ENCODE assay signal across 16 cellular contexts in genomic region chr14:76672123-76672522, GRCh38.
DNase-seq lines count a peak whose midpoint lies in the region; ATAC-seq and TF ChIP-seq lines count a peak whose summit lies in the region.
"Had no signal": no experiment of that assay in that cellular context is flagged by ENCODE, and none has a peak within 500 bp of the region (broad histone marks: within the 10 kb centered on the region; RNA-seq: fewer than 3 reads in every experiment).

No MANE protein-coding gene starts in this region.

- H3K9me3 ChIP-seq in breast epithelium (peaks cover 8 to 17% of the 10 kb centered on the region in 2 donors), RWPE2 (ENCODE audit: severe bottlenecking) (peaks cover 9% of the 10 kb centered on the region)
- H3K9me3 ChIP-seq: Caco-2 had no signal

- no peaks in the 10 kb centered on the region for H3K4me1 ChIP-seq in breast epithelium
- no peaks in the 10 kb centered on the region for H3K4me1 ChIP-seq in RWPE2 (ENCODE audit: insufficient read depth, poor library complexity, severe bottlenecking)
- H3K4me1 ChIP-seq: A549, Caco-2 had no signal

- no peaks in the 10 kb centered on the region for H3K4me1 Mint-ChIP-seq in MCF 10A (ENCODE audit: insufficient read depth, unreplicated experiment)

- no peaks in the 10 kb centered on the region for H3K36me3 Mint-ChIP-seq in MCF 10A (ENCODE audit: insufficient read depth, unreplicated experiment)

- H3K9me3 Mint-ChIP-seq in MCF 10A (ENCODE audit: unreplicated experiment) = no peaks in the 10 kb centered on the region

- POLR2A ChIA-PET in MCF 10A (lab: Yijun Ruan, JAX) = interaction anchor here (0.5 to 0.7 kb wide), 3 partner anchors 15 to 26 kb away, joined by 3 read pairs; no protein-coding TSS in a partner anchor

- CTCF ChIA-PET in MCF 10A (lab: Yijun Ruan, JAX) = interaction anchor here (0.6 to 1.0 kb wide), 5 partner anchors 23 to 282 kb away, joined by 3 to 5 read pairs (median 3); no protein-coding TSS in a partner anchor

- peaks cover 18% of the 10 kb centered on the region for H3K27me3 Mint-ChIP-seq in MCF 10A (ENCODE audit: insufficient read depth, unreplicated experiment)

- H3K4me3 ChIP-seq in breast epithelium (no peak overlapping the region), RWPE2 (ENCODE audit: severe bottlenecking) (no peak overlapping the region), foreskin fibroblast (ENCODE audit: low read depth in 1 of 2, low read length in 2 of 2) (no peak overlapping the region)
- H3K4me3 ChIP-seq: A549 had no signal

- H3K27me3 ChIP-seq in breast epithelium (no peaks in the 10 kb centered on the region), RWPE2 (ENCODE audit: insufficient read depth, poor library complexity, severe bottlenecking) (peaks cover 3% of the 10 kb centered on the region)

- DNase-seq in MCF 10A (ENCODE audit: unreplicated experiment) (peak; percentile 30), breast epithelium (ENCODE audit: low spot score in 2 of 2) (no peak), RWPE2 (ENCODE audit: low spot score) (no peak), foreskin fibroblast (peak; percentile 3 to 23), T-helper 2 cell (no peak), NCI-H1105 treated with DMSO at 0.1 percent for 48 hours (lab: John Stamatoyannopoulos, UW) (no peak)
- no peak for DNase-seq in stimulated activated CD4-positive, alpha-beta T cell treated with anti-CD3 and anti-CD28 coated beads, Interleukin-15, amount 100 ng/mL, for 24 hours
- DNase-seq: AML-193; Caco-2; CD4-positive, alpha-beta T cell; GDM1; HCEC 1CT had no signal

- intact Hi-C loops in MCF 10A (cut with micrococcal nuclease) (no loop called here), breast epithelium (cut with DNase I; ENCODE audit: low total_unique reads) (no loop called here)

- ATAC-seq in RWPE2 (ENCODE audit: low read depth) (peak; percentile 76), GM18511 (IDR thresholded peaks at IDR 0.05; ENCODE audit: unreplicated experiment) (no peak)
- ATAC-seq: A549 had no signal

- no TSS peak for BruUV-seq in MCF 10A (replicated peaks; lab: Mats Ljungman, UMichigan)

- TF ChIP-seq CTCF in MCF 10A (IDR thresholded peaks at IDR 0.05; ENCODE audit: unreplicated experiment) (no peak), breast epithelium (IDR thresholded peaks at IDR 0.05) (no peak), RWPE2 (IDR thresholded peaks at IDR 0.05; ENCODE audit: poor library complexity, severe bottlenecking) (no peak), foreskin fibroblast (IDR thresholded peaks at IDR 0.05; ENCODE audit: low read depth, low read length) (no peak)

- TF ChIP-seq POLR2A in breast epithelium (IDR thresholded peaks at IDR 0.05) = no peak

- H3K4me3 Mint-ChIP-seq in MCF 10A (ENCODE audit: unreplicated experiment) = no peak overlapping the region
- H3K4me3 Mint-ChIP-seq: CD4-positive, alpha-beta T cell had no signal

- no peak overlapping the region for H3K27ac Mint-ChIP-seq in MCF 10A (ENCODE audit: low read depth, unreplicated experiment)
- H3K27ac Mint-ChIP-seq: CD4-positive, alpha-beta T cell had no signal

- no peak overlapping the region for H3K27ac ChIP-seq in breast epithelium
- no peak overlapping the region for H3K27ac ChIP-seq in RWPE2 (ENCODE audit: poor library complexity, severe bottlenecking)
- H3K27ac ChIP-seq: 22Rv1, A549, C4-2B had no signal

- H3K36me3 ChIP-seq in breast epithelium = no peaks in the 10 kb centered on the region
- no peaks in the 10 kb centered on the region for H3K36me3 ChIP-seq in RWPE2 (ENCODE audit: low read depth)

Comparison
In these comparisons a context has a peak if more than half of its experiments do, and no peak if none do; other contexts are left out.
1. DNase-seq: peak in MCF 10A (single experiment) and foreskin fibroblast (2 of 2); none in breast epithelium (0 of 2), RWPE2 (single experiment), T-helper 2 cell (0 of 5), NCI-H1105 treated with DMSO at 0.1 percent for 48 hours (single experiment) and stimulated activated CD4-positive, alpha-beta T cell treated with anti-CD3 and anti-CD28 coated beads, Interleukin-15, amount 100 ng/mL, for 24 hours (single experiment).